ENCODE assay signal across 1 cellular context in the genomic region with DNA sequence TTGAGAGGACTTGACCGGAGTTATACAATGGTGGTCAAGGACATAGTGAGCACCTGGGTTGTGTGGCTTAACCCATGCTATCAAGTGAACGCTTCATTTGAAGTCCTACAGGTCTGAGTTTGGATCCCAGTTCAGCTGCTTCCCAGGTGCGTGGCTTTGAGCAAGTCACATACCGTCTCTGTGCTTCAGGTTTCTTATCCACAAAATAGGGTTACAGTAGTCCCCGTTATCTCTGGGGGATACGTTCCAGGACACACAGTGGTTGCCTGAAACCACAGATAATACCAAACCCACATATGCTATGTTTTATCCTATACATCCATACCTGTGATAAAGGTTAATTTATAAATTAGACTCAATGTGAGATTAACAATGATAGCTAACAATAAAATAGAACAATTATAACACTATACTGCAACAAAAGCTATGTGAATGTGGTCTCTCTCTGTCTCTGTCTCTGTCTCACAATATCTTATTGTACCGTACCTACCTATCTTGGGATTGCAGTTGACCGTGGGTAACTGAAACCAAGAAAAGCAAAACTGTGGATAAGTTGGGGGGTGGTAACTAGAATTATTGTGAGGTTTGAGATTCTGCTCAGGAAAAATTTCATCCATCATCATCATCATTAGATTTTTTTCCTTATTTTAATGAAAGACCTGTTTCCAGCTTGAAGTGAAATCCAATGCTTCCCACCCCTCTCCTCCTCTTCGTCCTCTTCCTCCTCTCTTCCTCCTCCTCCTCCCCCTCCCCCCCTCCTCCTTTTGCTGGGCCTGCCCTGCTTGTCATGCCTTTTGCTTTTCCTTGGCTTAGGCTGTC.
TF ChIP-seq lines count a peak whose summit lies in the region.

No MANE protein-coding gene starts in this region.

TF ChIP-seq in K562, 482 proteins besides CTCF, POLR2A, EP300 and RAD21 (continued from another document and continues in another):
- TF ChIP-seq, protein P1, sequence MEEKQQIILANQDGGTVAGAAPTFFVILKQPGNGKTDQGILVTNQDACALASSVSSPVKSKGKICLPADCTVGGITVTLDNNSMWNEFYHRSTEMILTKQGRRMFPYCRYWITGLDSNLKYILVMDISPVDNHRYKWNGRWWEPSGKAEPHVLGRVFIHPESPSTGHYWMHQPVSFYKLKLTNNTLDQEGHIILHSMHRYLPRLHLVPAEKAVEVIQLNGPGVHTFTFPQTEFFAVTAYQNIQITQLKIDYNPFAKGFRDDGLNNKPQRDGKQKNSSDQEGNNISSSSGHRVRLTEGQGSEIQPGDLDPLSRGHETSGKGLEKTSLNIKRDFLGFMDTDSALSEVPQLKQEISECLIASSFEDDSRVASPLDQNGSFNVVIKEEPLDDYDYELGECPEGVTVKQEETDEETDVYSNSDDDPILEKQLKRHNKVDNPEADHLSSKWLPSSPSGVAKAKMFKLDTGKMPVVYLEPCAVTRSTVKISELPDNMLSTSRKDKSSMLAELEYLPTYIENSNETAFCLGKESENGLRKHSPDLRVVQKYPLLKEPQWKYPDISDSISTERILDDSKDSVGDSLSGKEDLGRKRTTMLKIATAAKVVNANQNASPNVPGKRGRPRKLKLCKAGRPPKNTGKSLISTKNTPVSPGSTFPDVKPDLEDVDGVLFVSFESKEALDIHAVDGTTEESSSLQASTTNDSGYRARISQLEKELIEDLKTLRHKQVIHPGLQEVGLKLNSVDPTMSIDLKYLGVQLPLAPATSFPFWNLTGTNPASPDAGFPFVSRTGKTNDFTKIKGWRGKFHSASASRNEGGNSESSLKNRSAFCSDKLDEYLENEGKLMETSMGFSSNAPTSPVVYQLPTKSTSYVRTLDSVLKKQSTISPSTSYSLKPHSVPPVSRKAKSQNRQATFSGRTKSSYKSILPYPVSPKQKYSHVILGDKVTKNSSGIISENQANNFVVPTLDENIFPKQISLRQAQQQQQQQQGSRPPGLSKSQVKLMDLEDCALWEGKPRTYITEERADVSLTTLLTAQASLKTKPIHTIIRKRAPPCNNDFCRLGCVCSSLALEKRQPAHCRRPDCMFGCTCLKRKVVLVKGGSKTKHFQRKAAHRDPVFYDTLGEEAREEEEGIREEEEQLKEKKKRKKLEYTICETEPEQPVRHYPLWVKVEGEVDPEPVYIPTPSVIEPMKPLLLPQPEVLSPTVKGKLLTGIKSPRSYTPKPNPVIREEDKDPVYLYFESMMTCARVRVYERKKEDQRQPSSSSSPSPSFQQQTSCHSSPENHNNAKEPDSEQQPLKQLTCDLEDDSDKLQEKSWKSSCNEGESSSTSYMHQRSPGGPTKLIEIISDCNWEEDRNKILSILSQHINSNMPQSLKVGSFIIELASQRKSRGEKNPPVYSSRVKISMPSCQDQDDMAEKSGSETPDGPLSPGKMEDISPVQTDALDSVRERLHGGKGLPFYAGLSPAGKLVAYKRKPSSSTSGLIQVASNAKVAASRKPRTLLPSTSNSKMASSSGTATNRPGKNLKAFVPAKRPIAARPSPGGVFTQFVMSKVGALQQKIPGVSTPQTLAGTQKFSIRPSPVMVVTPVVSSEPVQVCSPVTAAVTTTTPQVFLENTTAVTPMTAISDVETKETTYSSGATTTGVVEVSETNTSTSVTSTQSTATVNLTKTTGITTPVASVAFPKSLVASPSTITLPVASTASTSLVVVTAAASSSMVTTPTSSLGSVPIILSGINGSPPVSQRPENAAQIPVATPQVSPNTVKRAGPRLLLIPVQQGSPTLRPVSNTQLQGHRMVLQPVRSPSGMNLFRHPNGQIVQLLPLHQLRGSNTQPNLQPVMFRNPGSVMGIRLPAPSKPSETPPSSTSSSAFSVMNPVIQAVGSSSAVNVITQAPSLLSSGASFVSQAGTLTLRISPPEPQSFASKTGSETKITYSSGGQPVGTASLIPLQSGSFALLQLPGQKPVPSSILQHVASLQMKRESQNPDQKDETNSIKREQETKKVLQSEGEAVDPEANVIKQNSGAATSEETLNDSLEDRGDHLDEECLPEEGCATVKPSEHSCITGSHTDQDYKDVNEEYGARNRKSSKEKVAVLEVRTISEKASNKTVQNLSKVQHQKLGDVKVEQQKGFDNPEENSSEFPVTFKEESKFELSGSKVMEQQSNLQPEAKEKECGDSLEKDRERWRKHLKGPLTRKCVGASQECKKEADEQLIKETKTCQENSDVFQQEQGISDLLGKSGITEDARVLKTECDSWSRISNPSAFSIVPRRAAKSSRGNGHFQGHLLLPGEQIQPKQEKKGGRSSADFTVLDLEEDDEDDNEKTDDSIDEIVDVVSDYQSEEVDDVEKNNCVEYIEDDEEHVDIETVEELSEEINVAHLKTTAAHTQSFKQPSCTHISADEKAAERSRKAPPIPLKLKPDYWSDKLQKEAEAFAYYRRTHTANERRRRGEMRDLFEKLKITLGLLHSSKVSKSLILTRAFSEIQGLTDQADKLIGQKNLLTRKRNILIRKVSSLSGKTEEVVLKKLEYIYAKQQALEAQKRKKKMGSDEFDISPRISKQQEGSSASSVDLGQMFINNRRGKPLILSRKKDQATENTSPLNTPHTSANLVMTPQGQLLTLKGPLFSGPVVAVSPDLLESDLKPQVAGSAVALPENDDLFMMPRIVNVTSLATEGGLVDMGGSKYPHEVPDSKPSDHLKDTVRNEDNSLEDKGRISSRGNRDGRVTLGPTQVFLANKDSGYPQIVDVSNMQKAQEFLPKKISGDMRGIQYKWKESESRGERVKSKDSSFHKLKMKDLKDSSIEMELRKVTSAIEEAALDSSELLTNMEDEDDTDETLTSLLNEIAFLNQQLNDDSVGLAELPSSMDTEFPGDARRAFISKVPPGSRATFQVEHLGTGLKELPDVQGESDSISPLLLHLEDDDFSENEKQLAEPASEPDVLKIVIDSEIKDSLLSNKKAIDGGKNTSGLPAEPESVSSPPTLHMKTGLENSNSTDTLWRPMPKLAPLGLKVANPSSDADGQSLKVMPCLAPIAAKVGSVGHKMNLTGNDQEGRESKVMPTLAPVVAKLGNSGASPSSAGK (IDR thresholded peaks at IDR 0.05) = peak; percentile 59
- TF ChIP-seq, protein P2, sequence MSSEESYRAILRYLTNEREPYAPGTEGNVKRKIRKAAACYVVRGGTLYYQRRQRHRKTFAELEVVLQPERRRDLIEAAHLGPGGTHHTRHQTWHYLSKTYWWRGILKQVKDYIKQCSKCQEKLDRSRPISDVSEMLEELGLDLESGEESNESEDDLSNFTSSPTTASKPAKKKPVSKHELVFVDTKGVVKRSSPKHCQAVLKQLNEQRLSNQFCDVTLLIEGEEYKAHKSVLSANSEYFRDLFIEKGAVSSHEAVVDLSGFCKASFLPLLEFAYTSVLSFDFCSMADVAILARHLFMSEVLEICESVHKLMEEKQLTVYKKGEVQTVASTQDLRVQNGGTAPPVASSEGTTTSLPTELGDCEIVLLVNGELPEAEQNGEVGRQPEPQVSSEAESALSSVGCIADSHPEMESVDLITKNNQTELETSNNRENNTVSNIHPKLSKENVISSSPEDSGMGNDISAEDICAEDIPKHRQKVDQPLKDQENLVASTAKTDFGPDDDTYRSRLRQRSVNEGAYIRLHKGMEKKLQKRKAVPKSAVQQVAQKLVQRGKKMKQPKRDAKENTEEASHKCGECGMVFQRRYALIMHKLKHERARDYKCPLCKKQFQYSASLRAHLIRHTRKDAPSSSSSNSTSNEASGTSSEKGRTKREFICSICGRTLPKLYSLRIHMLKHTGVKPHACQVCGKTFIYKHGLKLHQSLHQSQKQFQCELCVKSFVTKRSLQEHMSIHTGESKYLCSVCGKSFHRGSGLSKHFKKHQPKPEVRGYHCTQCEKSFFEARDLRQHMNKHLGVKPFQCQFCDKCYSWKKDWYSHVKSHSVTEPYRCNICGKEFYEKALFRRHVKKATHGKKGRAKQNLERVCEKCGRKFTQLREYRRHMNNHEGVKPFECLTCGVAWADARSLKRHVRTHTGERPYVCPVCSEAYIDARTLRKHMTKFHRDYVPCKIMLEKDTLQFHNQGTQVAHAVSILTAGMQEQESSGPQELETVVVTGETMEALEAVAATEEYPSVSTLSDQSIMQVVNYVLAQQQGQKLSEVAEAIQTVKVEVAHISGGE (CRISPR knock-in tag; IDR thresholded peaks at IDR 0.05) = no peak; a peak in 1 of 6 replicates
- TF ChIP-seq CAMTA2 (CRISPR knock-in tag; conservative IDR thresholded peaks at IDR 0.05) = no peak
- TF ChIP-seq, protein P3, sequence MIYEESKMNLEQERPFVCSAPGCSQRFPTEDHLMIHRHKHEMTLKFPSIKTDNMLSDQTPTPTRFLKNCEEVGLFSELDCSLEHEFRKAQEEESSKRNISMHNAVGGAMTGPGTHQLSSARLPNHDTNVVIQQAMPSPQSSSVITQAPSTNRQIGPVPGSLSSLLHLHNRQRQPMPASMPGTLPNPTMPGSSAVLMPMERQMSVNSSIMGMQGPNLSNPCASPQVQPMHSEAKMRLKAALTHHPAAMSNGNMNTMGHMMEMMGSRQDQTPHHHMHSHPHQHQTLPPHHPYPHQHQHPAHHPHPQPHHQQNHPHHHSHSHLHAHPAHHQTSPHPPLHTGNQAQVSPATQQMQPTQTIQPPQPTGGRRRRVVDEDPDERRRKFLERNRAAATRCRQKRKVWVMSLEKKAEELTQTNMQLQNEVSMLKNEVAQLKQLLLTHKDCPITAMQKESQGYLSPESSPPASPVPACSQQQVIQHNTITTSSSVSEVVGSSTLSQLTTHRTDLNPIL (CRISPR knock-in tag; IDR thresholded peaks at IDR 0.05) = no peak
- 0 out of 2 replicates have a peak, but pooled peaks have one; percentile 40 for TF ChIP-seq GATAD2A (IDR thresholded peaks at IDR 0.05)
- TF ChIP-seq CC2D1A (IDR thresholded peaks at IDR 0.05) = peak; percentile 83; the same call in 1 of the 2 replicates
- no peak for TF ChIP-seq CBX8 (IDR thresholded peaks at IDR 0.05; ENCODE audit: borderline replicate concordance, extremely low read depth, low read depth, low read length, poor library complexity, severe bottlenecking)
- no peak for TF ChIP-seq ZNF217 (CRISPR knock-in tag; IDR thresholded peaks at IDR 0.05)
- TF ChIP-seq SP1 (CRISPR knock-in tag; IDR thresholded peaks at IDR 0.05) = no peak
- TF ChIP-seq FOXA3 (CRISPR knock-in tag; conservative IDR thresholded peaks at IDR 0.05 in 1 of 2, IDR thresholded peaks at IDR 0.05 in 1 of 2) = no peak
- no peak for TF ChIP-seq MAFF (IDR thresholded peaks at IDR 0.05; ENCODE audit: low read length)
- no peak for TF ChIP-seq HOXB6 (CRISPR knock-in tag; IDR thresholded peaks at IDR 0.05; ENCODE audit: borderline replicate concordance)
- no peak for TF ChIP-seq BCL6 (CRISPR knock-in tag; IDR thresholded peaks at IDR 0.05)
- TF ChIP-seq HSF4 (CRISPR knock-in tag; IDR thresholded peaks at IDR 0.05; ENCODE audit: borderline replicate concordance) = no peak
- 0 out of 2 replicates have a peak, but pooled peaks have one; percentile 30 for TF ChIP-seq ATF7 (IDR thresholded peaks at IDR 0.05)
- TF ChIP-seq, protein P4, sequence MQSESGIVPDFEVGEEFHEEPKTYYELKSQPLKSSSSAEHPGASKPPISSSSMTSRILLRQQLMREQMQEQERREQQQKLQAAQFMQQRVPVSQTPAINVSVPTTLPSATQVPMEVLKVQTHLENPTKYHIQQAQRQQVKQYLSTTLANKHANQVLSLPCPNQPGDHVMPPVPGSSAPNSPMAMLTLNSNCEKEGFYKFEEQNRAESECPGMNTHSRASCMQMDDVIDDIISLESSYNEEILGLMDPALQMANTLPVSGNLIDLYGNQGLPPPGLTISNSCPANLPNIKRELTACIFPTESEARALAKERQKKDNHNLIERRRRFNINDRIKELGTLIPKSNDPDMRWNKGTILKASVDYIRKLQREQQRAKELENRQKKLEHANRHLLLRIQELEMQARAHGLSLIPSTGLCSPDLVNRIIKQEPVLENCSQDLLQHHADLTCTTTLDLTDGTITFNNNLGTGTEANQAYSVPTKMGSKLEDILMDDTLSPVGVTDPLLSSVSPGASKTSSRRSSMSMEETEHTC (IDR thresholded peaks at IDR 0.05) = no peak
- TF ChIP-seq, protein P5, sequence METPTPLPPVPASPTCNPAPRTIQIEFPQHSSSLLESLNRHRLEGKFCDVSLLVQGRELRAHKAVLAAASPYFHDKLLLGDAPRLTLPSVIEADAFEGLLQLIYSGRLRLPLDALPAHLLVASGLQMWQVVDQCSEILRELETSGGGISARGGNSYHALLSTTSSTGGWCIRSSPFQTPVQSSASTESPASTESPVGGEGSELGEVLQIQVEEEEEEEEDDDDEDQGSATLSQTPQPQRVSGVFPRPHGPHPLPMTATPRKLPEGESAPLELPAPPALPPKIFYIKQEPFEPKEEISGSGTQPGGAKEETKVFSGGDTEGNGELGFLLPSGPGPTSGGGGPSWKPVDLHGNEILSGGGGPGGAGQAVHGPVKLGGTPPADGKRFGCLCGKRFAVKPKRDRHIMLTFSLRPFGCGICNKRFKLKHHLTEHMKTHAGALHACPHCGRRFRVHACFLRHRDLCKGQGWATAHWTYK (CRISPR knock-in tag; IDR thresholded peaks at IDR 0.05) = no peak
- no peak for TF ChIP-seq RBFOX2 (IDR thresholded peaks at IDR 0.05; ENCODE audit: low read depth, low read length)
- peak in 1 of 2 experiments; percentile 19 for TF ChIP-seq NCOA2 (IDR thresholded peaks at IDR 0.05; ENCODE audit: partially characterized antibody in 2 of 2)
- TF ChIP-seq, protein P6, sequence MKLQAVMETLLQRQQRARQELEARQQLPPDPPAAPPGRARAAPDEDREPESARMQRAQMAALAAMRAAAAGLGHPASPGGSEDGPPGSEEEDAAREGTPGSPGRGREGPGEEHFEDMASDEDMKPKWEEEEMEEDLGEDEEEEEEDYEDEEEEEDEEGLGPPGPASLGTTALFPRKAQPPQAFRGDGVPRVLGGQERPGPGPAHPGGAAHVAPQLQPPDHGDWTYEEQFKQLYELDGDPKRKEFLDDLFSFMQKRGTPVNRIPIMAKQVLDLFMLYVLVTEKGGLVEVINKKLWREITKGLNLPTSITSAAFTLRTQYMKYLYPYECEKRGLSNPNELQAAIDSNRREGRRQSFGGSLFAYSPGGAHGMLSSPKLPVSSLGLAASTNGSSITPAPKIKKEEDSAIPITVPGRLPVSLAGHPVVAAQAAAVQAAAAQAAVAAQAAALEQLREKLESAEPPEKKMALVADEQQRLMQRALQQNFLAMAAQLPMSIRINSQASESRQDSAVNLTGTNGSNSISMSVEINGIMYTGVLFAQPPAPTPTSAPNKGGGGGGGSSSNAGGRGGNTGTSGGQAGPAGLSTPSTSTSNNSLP (IDR thresholded peaks at IDR 0.05; ENCODE audit: borderline replicate concordance, low read depth, low read length) = 0 out of 2 replicates have a peak, but pooled peaks have one; percentile 46
- TF ChIP-seq ZNF146 (CRISPR knock-in tag; IDR thresholded peaks at IDR 0.05; ENCODE audit: unreplicated experiment) = no peak
- TF ChIP-seq GATA2 (CRISPR knock-in tag; IDR thresholded peaks at IDR 0.05) = peak; percentile 66; the same call in 1 of the 2 replicates
- TF ChIP-seq YBX1 (IDR thresholded peaks at IDR 0.05) = no peak
- TF ChIP-seq SNIP1 (IDR thresholded peaks at IDR 0.05; ENCODE audit: low read depth) = no peak
- TF ChIP-seq HDAC6 (IDR thresholded peaks at IDR 0.05; ENCODE audit: low read depth, low read length) = no peak
- peak; percentile 64; the same call in 1 of the 2 replicates for TF ChIP-seq ZNF274 (IDR thresholded peaks at IDR 0.05; ENCODE audit: borderline replicate concordance, low read depth, low read length)
- no peak for TF ChIP-seq EZH2 (IDR thresholded peaks at IDR 0.05; ENCODE audit: borderline replicate concordance, low read depth, low read length)
- no peak for TF ChIP-seq SAP30 (IDR thresholded peaks at IDR 0.05; ENCODE audit: borderline replicate concordance, insufficient read depth, low read depth, low read length, poor library complexity, severe bottlenecking)
- no peak for TF ChIP-seq ZNF444 (CRISPR knock-in tag; IDR thresholded peaks at IDR 0.05)
- no peak for TF ChIP-seq ZFP1 (CRISPR knock-in tag; IDR thresholded peaks at IDR 0.05)
- TF ChIP-seq ZNF586 (CRISPR knock-in tag; conservative IDR thresholded peaks at IDR 0.05) = no peak
- TF ChIP-seq, protein P7, sequence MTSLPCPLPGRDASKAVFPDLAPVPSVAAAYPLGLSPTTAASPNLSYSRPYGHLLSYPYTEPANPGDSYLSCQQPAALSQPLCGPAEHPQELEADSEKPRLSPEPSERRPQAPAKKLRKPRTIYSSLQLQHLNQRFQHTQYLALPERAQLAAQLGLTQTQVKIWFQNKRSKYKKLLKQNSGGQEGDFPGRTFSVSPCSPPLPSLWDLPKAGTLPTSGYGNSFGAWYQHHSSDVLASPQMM (CRISPR knock-in tag; IDR thresholded peaks at IDR 0.05) = no peak
